In genomic region chr3:46135475-46135874, GRCh38 we compare ENCODE assay signal across 22 cellular contexts.
DNase-seq lines count a peak whose midpoint lies in the region; ATAC-seq, FAIRE-seq and TF ChIP-seq lines count a peak whose summit lies in the region.
"Had no signal": no experiment of that assay in that cellular context is flagged by ENCODE, and none has a peak within 500 bp of the region (broad histone marks: within the 10 kb centered on the region; RNA-seq: fewer than 3 reads in every experiment).

No MANE protein-coding gene starts in this region.

- no peak for FAIRE-seq in bronchial epithelial cell (lab: Jason Lieb, UNC)
- FAIRE-seq: urothelium cell line had no signal

- no peaks in the 10 kb centered on the region for H3K36me3 ChIP-seq in mammary epithelial cell (ENCODE audit: insufficient read depth, low read length)
- no peaks in the 10 kb centered on the region for H3K36me3 ChIP-seq in breast epithelium
- no peaks in the 10 kb centered on the region for H3K36me3 ChIP-seq in bronchial epithelial cell (ENCODE audit: control insufficient read depth, insufficient read depth, low read length)

- no peaks in the 10 kb centered on the region for H4K20me1 ChIP-seq in mammary epithelial cell (ENCODE audit: insufficient read depth, low read length)

- intact Hi-C loops in mammary epithelial cell (cut with micrococcal nuclease) = no loop called here
- intact Hi-C loops in breast epithelium (cut with DNase I; ENCODE audit: low total_unique reads) = no loop called here

- TF ChIP-seq CTCF in mammary epithelial cell (conservative IDR thresholded peaks at IDR 0.05 in 1 of 2, IDR thresholded peaks at IDR 0.05 in 1 of 2; ENCODE audit: extremely low read depth in 1 of 2, insufficient read depth in 1 of 2, low read depth in 1 of 2, low read length in 2 of 2) (no peak), breast epithelium (IDR thresholded peaks at IDR 0.05) (no peak), bronchial epithelial cell (IDR thresholded peaks at IDR 0.05; ENCODE audit: insufficient read depth, low read length, severe bottlenecking) (no peak), GM20000 (IDR thresholded peaks at IDR 0.05; ENCODE audit: extremely low read depth, missing control alignments) (no peak)

- H3K9ac ChIP-seq in mammary epithelial cell (ENCODE audit: insufficient read depth, low read length) = no peak overlapping the region

- H3K36me3 Mint-ChIP-seq in stimulated activated naive B cell treated with anti-CD40 and anti-IgM and Interleukin-4, amounts not matched to agents 10 μg/mL and 1 μg/mL and 100 μg/mL, for 72 hours = no peaks in the 10 kb centered on the region
- H3K36me3 Mint-ChIP-seq: CD8-positive, alpha-beta memory T cell had no signal

- H3K4me3 ChIP-seq in mammary epithelial cell (replicated peaks in 1 of 3; ENCODE audit: insufficient read depth in 1 of 3, low read depth in 2 of 3, low read length in 3 of 3) = no peak overlapping the region
- no peak overlapping the region for H3K4me3 ChIP-seq in breast epithelium
- no peak overlapping the region for H3K4me3 ChIP-seq in bronchial epithelial cell (ENCODE audit: low read depth, low read length)

- peak; percentile 41 to 51 for ATAC-seq in stimulated activated naive B cell treated with anti-CD40 and anti-IgM and Interleukin-4, amounts not matched to agents 10 μg/mL and 1 μg/mL and 100 μg/mL, for 72 hours (replicated peaks)
- no peak for ATAC-seq in HG03108 (IDR thresholded peaks at IDR 0.05; ENCODE audit: unreplicated experiment)
- no peak for ATAC-seq in HG03039 (IDR thresholded peaks at IDR 0.05; ENCODE audit: unreplicated experiment)
- ATAC-seq: effector memory CD8-positive, alpha-beta T cell; stimulated activated naive CD8-positive, alpha-beta T cell treated with anti-CD3 and anti-CD28 coated beads, Interleukin-15, amount 100 ng/mL, for 72 hours had no signal

- no peak for TF ChIP-seq POLR2A in breast epithelium (IDR thresholded peaks at IDR 0.05)

- CTCF ChIA-PET in mammary epithelial cell (lab: Charles Lee; ENCODE audit: low non-redundant PET) = no interaction called here

- no peak overlapping the region for H3K27ac ChIP-seq in mammary epithelial cell (ENCODE audit: insufficient read depth, low read depth, low read length)
- no peak overlapping the region for H3K27ac ChIP-seq in breast epithelium

- no peaks in the 10 kb centered on the region for H3K79me2 ChIP-seq in mammary epithelial cell (ENCODE audit: insufficient read depth, low read length)

- H3K4me1 ChIP-seq in mammary epithelial cell (ENCODE audit: insufficient read depth, low read length) (no peaks in the 10 kb centered on the region), breast epithelium (no peaks in the 10 kb centered on the region)

- no TSS peak for BruUV-seq in mammary epithelial cell (replicated peaks; lab: Mats Ljungman, UMichigan)

- no peak overlapping the region for H3K4me2 ChIP-seq in mammary epithelial cell (ENCODE audit: insufficient read depth, low read depth, low read length)

- H3K4me3 Mint-ChIP-seq in stimulated activated naive B cell treated with anti-CD40 and anti-IgM and Interleukin-4, amounts not matched to agents 10 μg/mL and 1 μg/mL and 100 μg/mL, for 72 hours = no peak overlapping the region
- H3K4me3 Mint-ChIP-seq: CD8-positive, alpha-beta memory T cell; central memory CD8-positive, alpha-beta T cell; effector memory CD8-positive, alpha-beta T cell; stimulated activated naive CD8-positive, alpha-beta T cell treated with anti-CD3 and anti-CD28 coated beads, Interleukin-15, amount 100 ng/mL, for 72 hours had no signal

- dilution Hi-C loops in mammary epithelial cell (cut with HindIII; ENCODE audit: low sequenced_read_pairs) = no loop called here

- no peaks in the 10 kb centered on the region for H3K9me3 Mint-ChIP-seq in stimulated activated naive B cell treated with anti-CD40 and anti-IgM and Interleukin-4, amounts not matched to agents 10 μg/mL and 1 μg/mL and 100 μg/mL, for 72 hours
- H3K9me3 Mint-ChIP-seq: CD8-positive, alpha-beta memory T cell; central memory CD8-positive, alpha-beta T cell; effector memory CD8-positive, alpha-beta T cell; stimulated activated naive CD8-positive, alpha-beta T cell treated with anti-CD3 and anti-CD28 coated beads, Interleukin-15, amount 100 ng/mL, for 72 hours had no signal

- H3K27me3 ChIP-seq in mammary epithelial cell (ENCODE audit: insufficient read depth, low read length) (no peaks in the 10 kb centered on the region), breast epithelium (no peaks in the 10 kb centered on the region), bronchial epithelial cell (ENCODE audit: control insufficient read depth, insufficient read depth, low read length) (no peaks in the 10 kb centered on the region)

- WGBS in mammary epithelial cell (ENCODE audit: low coverage, missing lambda C conversion rate) = 94% methylated on average over 3 of the region's 3 CpGs

- in situ Hi-C loops in mammary epithelial cell (cut with MboI; ENCODE audit: low sequenced_read_pairs in 2 of 2) = no loop called here

- no peak overlapping the region for H3K27ac Mint-ChIP-seq in stimulated activated naive B cell treated with anti-CD40 and anti-IgM and Interleukin-4, amounts not matched to agents 10 μg/mL and 1 μg/mL and 100 μg/mL, for 72 hours
- H3K27ac Mint-ChIP-seq: CD8-positive, alpha-beta memory T cell; effector memory CD8-positive, alpha-beta T cell; stimulated activated naive CD8-positive, alpha-beta T cell treated with anti-CD3 and anti-CD28 coated beads, Interleukin-15, amount 100 ng/mL, for 72 hours had no signal

- H3K9me3 ChIP-seq in mammary epithelial cell (replicated peaks; ENCODE audit: insufficient read depth, low read length) (no peaks in the 10 kb centered on the region), breast epithelium (no peaks in the 10 kb centered on the region)

- DNase-seq in mammary epithelial cell (peak; percentile 23), breast epithelium (ENCODE audit: low spot score in 2 of 2) (no peak), NOMO-1 (lab: John Stamatoyannopoulos, UW; ENCODE audit: unreplicated experiment in 2 of 2) (peak; percentile 83), bronchial epithelial cell (ENCODE audit: low read depth) (peak; percentile 33), GM20000 (ENCODE audit: low spot score) (no peak)
- DNase-seq in stimulated activated naive B cell treated with anti-CD40 and anti-IgM and Interleukin-4, amounts not matched to agents 10 μg/mL and 1 μg/mL and 100 μg/mL, for 72 hours = no peak
- DNase-seq: activated CD4-positive, CD25-positive, alpha-beta regulatory T cell; activated effector memory CD4-positive, alpha-beta T cell treated with Interleukin-2 at 50 U/mL for 16 hours; amygdala; CD8-positive, alpha-beta memory T cell; effector memory CD8-positive, alpha-beta T cell; foreskin melanocyte; HCEC 1CT; NCI-H2029; NCI-H524; nucleus accumbens; right cardiac atrium; stimulated activated naive CD8-positive, alpha-beta T cell treated with anti-CD3 and anti-CD28 coated beads, Interleukin-15, amount 100 ng/mL, for 72 hours had no signal

- no peaks in the 10 kb centered on the region for H3K27me3 Mint-ChIP-seq in stimulated activated naive B cell treated with anti-CD40 and anti-IgM and Interleukin-4, amounts not matched to agents 10 μg/mL and 1 μg/mL and 100 μg/mL, for 72 hours
- H3K27me3 Mint-ChIP-seq: CD8-positive, alpha-beta memory T cell; central memory CD8-positive, alpha-beta T cell; effector memory CD8-positive, alpha-beta T cell; stimulated activated naive CD8-positive, alpha-beta T cell treated with anti-CD3 and anti-CD28 coated beads, Interleukin-15, amount 100 ng/mL, for 72 hours had no signal

- peaks cover 4% of the 10 kb centered on the region in 2 donors for H3K4me1 Mint-ChIP-seq in stimulated activated naive B cell treated with anti-CD40 and anti-IgM and Interleukin-4, amounts not matched to agents 10 μg/mL and 1 μg/mL and 100 μg/mL, for 72 hours
- H3K4me1 Mint-ChIP-seq: stimulated activated naive CD8-positive, alpha-beta T cell treated with anti-CD3 and anti-CD28 coated beads, Interleukin-15, amount 100 ng/mL, for 72 hours had no signal

- H2AFZ ChIP-seq in mammary epithelial cell (ENCODE audit: low read depth, low read length) = no peak overlapping the region

Comparison
In these comparisons a context has a peak if more than half of its experiments do, and no peak if none do; other contexts are left out.
1. DNase-seq: peak in mammary epithelial cell (single experiment), NOMO-1 (2 of 2) and bronchial epithelial cell (single experiment); none in breast epithelium (0 of 2), stimulated activated naive B cell treated with anti-CD40 and anti-IgM and Interleukin-4, amounts not matched to agents 10 μg/mL and 1 μg/mL and 100 μg/mL, for 72 hours (single experiment) and GM20000 (single experiment).
2. ATAC-seq: peak in stimulated activated naive B cell treated with anti-CD40 and anti-IgM and Interleukin-4, amounts not matched to agents 10 μg/mL and 1 μg/mL and 100 μg/mL, for 72 hours (2 of 2); none in HG03108 (single experiment) and HG03039 (single experiment).